In genomic region chr20:35225319-35226125, GRCh38 we compare ENCODE assay signal across 12 cellular contexts. TPM values are rescaled to one million over a fixed set of nuclear protein-coding genes. Genes with fewer than 3 reads are reported as not detected.
DNase-seq lines count a peak whose midpoint lies in the region; ATAC-seq, FAIRE-seq and TF ChIP-seq lines count a peak whose summit lies in the region.
"Had no signal": no experiment of that assay in that cellular context is flagged by ENCODE, and none has a peak within 500 bp of the region (broad histone marks: within the 10 kb centered on the region; RNA-seq: fewer than 3 reads in every experiment).

No MANE protein-coding gene starts in this region.

- H3K27ac ChIP-seq in RWPE2 (ENCODE audit: poor library complexity, severe bottlenecking), result no peak overlapping the region
- H3K27ac ChIP-seq in endothelial cell of umbilical vein (ENCODE audit: insufficient read depth, low read depth, low read length), result no peak overlapping the region
- H3K27ac ChIP-seq in osteoblast (ENCODE audit: low read depth, low read length), result no peak overlapping the region
- H3K27ac ChIP-seq: cardiac muscle cell, left lung had no signal

- H3K4me3 ChIP-seq in RWPE2 (ENCODE audit: severe bottlenecking), result no peak overlapping the region
- H3K4me3 ChIP-seq in endothelial cell of umbilical vein (replicated peaks in 1 of 3; ENCODE audit: insufficient read depth in 1 of 3, low read depth in 1 of 3, low read length in 3 of 3), result peak overlapping the region in 1 of 3 experiments; percentile 13
- no peak overlapping the region for H3K4me3 ChIP-seq in osteoblast (ENCODE audit: insufficient read depth, low read length)
- H3K4me3 ChIP-seq: left lung had no signal

- intact Hi-C loops in endothelial cell of umbilical vein (cut with micrococcal nuclease), result loop anchor here (2.0 kb wide), 1 partner anchor 43 kb away; no protein-coding TSS in a partner anchor

- peak; percentile 75 for TF ChIP-seq POLR2A in endothelial cell of umbilical vein (IDR thresholded peaks at IDR 0.05; ENCODE audit: low read depth, low read length)

- H3K79me2 ChIP-seq in endothelial cell of umbilical vein (ENCODE audit: control insufficient read depth, insufficient read depth, low read length), result no peaks in the 10 kb centered on the region
- no peaks in the 10 kb centered on the region for H3K79me2 ChIP-seq in osteoblast (ENCODE audit: insufficient read depth, low read length)

- peak overlapping the region; percentile 75 for H3K4me2 ChIP-seq in endothelial cell of umbilical vein (ENCODE audit: insufficient read depth, low read length)
- H3K4me2 ChIP-seq in osteoblast (ENCODE audit: insufficient read depth, low read length), result no peak overlapping the region

- dilution Hi-C loops in endothelial cell of umbilical vein (cut with MboI; ENCODE audit: extremely low pct_ligation_motif_present, low sequenced_read_pairs), result no loop called here

- no peak for DNase-seq in T-helper 2 cell treated with Interferon-gamma antibody and Interleukin-4, amounts not matched to agents 5 μg/mL and 100 μg/mL, for 36 hours (ENCODE audit: low spot score)
- DNase-seq in T-helper 2 cell, result no peak
- no peak for DNase-seq in RWPE2 (ENCODE audit: low spot score)
- peak; percentile 92 for DNase-seq in endothelial cell of umbilical vein (ENCODE audit: low read depth, low spot score)
- peak; percentile 41 for DNase-seq in osteoblast (ENCODE audit: insufficient read length, low spot score, missing footprints)
- DNase-seq in DMS 273 treated with DMSO at 0.1 percent for 48 hours (lab: John Stamatoyannopoulos, UW), result no peak
- no peak for DNase-seq in hypothalamus (lab: John Stamatoyannopoulos, UW)
- DNase-seq: GDM1, left lung, NCI-H446 treated with DMSO at 0.1 percent for 48 hours had no signal

- peaks cover 4% of the 10 kb centered on the region for H3K4me1 Mint-ChIP-seq in T-helper 2 cell treated with Interferon-gamma antibody and Interleukin-4, amounts not matched to agents 5 μg/mL and 100 μg/mL, for 36 hours (ENCODE audit: low read depth)

- POLR2A ChIA-PET in endothelial cell of umbilical vein (lab: Charles Lee), result interaction anchor here (0.7 kb wide), 1 partner anchor 48 kb away, joined by 3 read pairs; no protein-coding TSS in a partner anchor

- CTCF ChIA-PET in endothelial cell of umbilical vein (lab: Charles Lee), result interaction anchor here (0.5 to 3.3 kb wide), 6 partner anchors 18 to 214 kb away, joined by 3 to 12 read pairs (median 5); partner anchors contain the start of gene EDEM2

- no peaks in the 10 kb centered on the region for H3K9me3 Mint-ChIP-seq in T-helper 2 cell treated with Interferon-gamma antibody and Interleukin-4, amounts not matched to agents 5 μg/mL and 100 μg/mL, for 36 hours

- peak; percentile 82 for FAIRE-seq in endothelial cell of umbilical vein (lab: Jason Lieb, UNC)

- peak; percentile 33; the same call in 2 of the 3 replicates for ATAC-seq in RWPE2 (ENCODE audit: low read depth)
- ATAC-seq in HG03139 (IDR thresholded peaks at IDR 0.05; ENCODE audit: unreplicated experiment), result no peak
- ATAC-seq: left lung had no signal

- TF ChIP-seq CTCF in RWPE2 (IDR thresholded peaks at IDR 0.05; ENCODE audit: poor library complexity, severe bottlenecking) (no peak), endothelial cell of umbilical vein (IDR thresholded peaks at IDR 0.05; ENCODE audit: extremely low read depth in 1 of 2, insufficient read depth in 1 of 2, low read depth in 1 of 2, low read length in 2 of 2) (no peak), osteoblast (IDR thresholded peaks at IDR 0.05; ENCODE audit: extremely low read depth, low read depth, low read length) (no peak)

- no peak overlapping the region for H3K27ac Mint-ChIP-seq in T-helper 2 cell treated with Interferon-gamma antibody and Interleukin-4, amounts not matched to agents 5 μg/mL and 100 μg/mL, for 36 hours

- no peaks in the 10 kb centered on the region for H3K9me3 ChIP-seq in RWPE2 (ENCODE audit: severe bottlenecking)
- no peaks in the 10 kb centered on the region for H3K9me3 ChIP-seq in endothelial cell of umbilical vein (replicated peaks; ENCODE audit: control insufficient read depth, insufficient read depth, low read length)
- H3K9me3 ChIP-seq in osteoblast (ENCODE audit: low read depth, low read length), result no peaks in the 10 kb centered on the region
- H3K9me3 ChIP-seq: left lung had no signal

- no peaks in the 10 kb centered on the region for H3K9me1 ChIP-seq in endothelial cell of umbilical vein (replicated peaks; ENCODE audit: control insufficient read depth, extremely low read depth, insufficient read depth, low read length)

- H4K20me1 ChIP-seq in endothelial cell of umbilical vein (replicated peaks; ENCODE audit: control insufficient read depth, extremely low read depth, insufficient read depth, low read length) (no peaks in the 10 kb centered on the region), osteoblast (ENCODE audit: insufficient read depth, low read length) (peaks cover 13% of the 10 kb centered on the region)

- H3K4me1 ChIP-seq in RWPE2 (ENCODE audit: insufficient read depth, poor library complexity, severe bottlenecking) (no peaks in the 10 kb centered on the region), endothelial cell of umbilical vein (ENCODE audit: control insufficient read depth, extremely low read depth, insufficient read depth, low read length) (peaks cover 19% of the 10 kb centered on the region), osteoblast (ENCODE audit: insufficient read depth, low read length) (peaks cover 2% of the 10 kb centered on the region)

- H3K36me3 ChIP-seq in RWPE2 (ENCODE audit: low read depth) (no peaks in the 10 kb centered on the region), endothelial cell of umbilical vein (ENCODE audit: control insufficient read depth in 2 of 2, extremely low read depth in 1 of 2, insufficient read depth in 2 of 2, low read length in 2 of 2) (no peaks in the 10 kb centered on the region), osteoblast (ENCODE audit: insufficient read depth, low read length) (no peaks in the 10 kb centered on the region)
- H3K36me3 ChIP-seq: cardiac muscle cell, left lung had no signal

- peaks cover 48% of the 10 kb centered on the region for H3K27me3 Mint-ChIP-seq in T-helper 2 cell treated with Interferon-gamma antibody and Interleukin-4, amounts not matched to agents 5 μg/mL and 100 μg/mL, for 36 hours (ENCODE audit: low read depth)

- H2AFZ ChIP-seq in endothelial cell of umbilical vein (ENCODE audit: low read depth, low read length), result peak overlapping the region; percentile 27
- no peak overlapping the region for H2AFZ ChIP-seq in osteoblast (ENCODE audit: low read length)

- BruUV-seq in endothelial cell of umbilical vein (replicated peaks; lab: Mats Ljungman, UMichigan), result no TSS peak

- H3K27me3 ChIP-seq in RWPE2 (ENCODE audit: insufficient read depth, poor library complexity, severe bottlenecking) (peaks cover 31% of the 10 kb centered on the region), endothelial cell of umbilical vein (ENCODE audit: control insufficient read depth in 2 of 2, insufficient read depth in 2 of 2, low read length in 2 of 2) (peaks cover 8 to 11% of the 10 kb centered on the region in 2 experiments), osteoblast (ENCODE audit: insufficient read depth, low read length) (peaks cover 20% of the 10 kb centered on the region)

- H3K4me3 Mint-ChIP-seq in T-helper 2 cell treated with Interferon-gamma antibody and Interleukin-4, amounts not matched to agents 5 μg/mL and 100 μg/mL, for 36 hours, result peak overlapping the region; percentile 54

- no peak overlapping the region for H3K9ac ChIP-seq in endothelial cell of umbilical vein (replicated peaks; ENCODE audit: extremely low read depth, insufficient read depth, low read length)

- peaks cover 4% of the 10 kb centered on the region for H3K36me3 Mint-ChIP-seq in T-helper 2 cell treated with Interferon-gamma antibody and Interleukin-4, amounts not matched to agents 5 μg/mL and 100 μg/mL, for 36 hours (ENCODE audit: low read depth)

RNA-seq across cellular contexts. Expression of gene MMP24, which starts 1.0 kb away (rescaled TPM):
- total RNA-seq in endothelial cell of umbilical vein (0.27 and 0.32 TPM in 2 replicates), osteoblast (0.88 and 1.1 TPM in 2 replicates)
- polyA plus RNA-seq in endothelial cell of umbilical vein, result 0.48 and 0.54 TPM in 2 replicates
- 0.44 and 0.48 TPM in 2 replicates for polyA plus RNA-seq in endothelial cell of umbilical vein (2011; cell fraction: cytosol; rRNA removed)
- 0.27 and 0.28 TPM in 2 replicates for polyA plus RNA-seq in endothelial cell of umbilical vein (2011; cell fraction: nucleus; rRNA removed)
- 1.5 and 2.5 TPM in 2 replicates for polyA plus RNA-seq in endothelial cell of umbilical vein (2012)
- 0.19 and 0.28 TPM in 2 replicates for polyA minus RNA-seq in endothelial cell of umbilical vein
- polyA minus RNA-seq in endothelial cell of umbilical vein (2011; cell fraction: cytosol; rRNA and poly(A)+ RNA removed), result 0.20 TPM
- polyA minus RNA-seq in endothelial cell of umbilical vein (2011; cell fraction: nucleus; rRNA and poly(A)+ RNA removed), result 0.10 and 0.24 TPM in 2 replicates

RNA-seq across cellular contexts. Expression of gene MMP24OS, which starts 52.4 kb away (rescaled TPM):
- total RNA-seq in endothelial cell of umbilical vein, result 52.8 and 55.6 TPM in 2 replicates
- polyA plus RNA-seq in endothelial cell of umbilical vein, result 35.1 and 43.2 TPM in 2 replicates
- polyA plus RNA-seq in endothelial cell of umbilical vein (2011; cell fraction: cytosol; rRNA removed), result 25.2 and 33.9 TPM in 2 replicates
- polyA plus RNA-seq in endothelial cell of umbilical vein (2011; cell fraction: nucleus; rRNA removed), result 18.0 and 21.5 TPM in 2 replicates
- polyA plus RNA-seq in endothelial cell of umbilical vein (2012), result 31.8 and 52.0 TPM in 2 replicates
- 15.2 and 20.2 TPM in 2 replicates for polyA minus RNA-seq in endothelial cell of umbilical vein
- 19.6 TPM for polyA minus RNA-seq in endothelial cell of umbilical vein (2011; cell fraction: cytosol; rRNA and poly(A)+ RNA removed)
- 15.6 and 16.3 TPM in 2 replicates for polyA minus RNA-seq in endothelial cell of umbilical vein (2011; cell fraction: nucleus; rRNA and poly(A)+ RNA removed)
- total RNA-seq in osteoblast, result 22.1 and 30.9 TPM in 2 replicates

RNA-seq across cellular contexts. Expression of gene PROCR, which starts 53.6 kb away (rescaled TPM):
- total RNA-seq in endothelial cell of umbilical vein (228 and 251 TPM in 2 replicates), osteoblast (35.9 and 38.0 TPM in 2 replicates)
- polyA plus RNA-seq in endothelial cell of umbilical vein, result 376 and 414 TPM in 2 replicates
- 280 and 408 TPM in 2 replicates for polyA plus RNA-seq in endothelial cell of umbilical vein (2011; cell fraction: cytosol; rRNA removed)
- polyA plus RNA-seq in endothelial cell of umbilical vein (2011; cell fraction: nucleus; rRNA removed), result 149 and 172 TPM in 2 replicates
- polyA plus RNA-seq in endothelial cell of umbilical vein (2012), result 386 and 422 TPM in 2 replicates
- polyA minus RNA-seq in endothelial cell of umbilical vein, result 229 and 241 TPM in 2 replicates
- 18.9 TPM for polyA minus RNA-seq in endothelial cell of umbilical vein (2011; cell fraction: cytosol; rRNA and poly(A)+ RNA removed)
- polyA minus RNA-seq in endothelial cell of umbilical vein (2011; cell fraction: nucleus; rRNA and poly(A)+ RNA removed), result 92.7 and 104 TPM in 2 replicates

RNA-seq across cellular contexts. Expression of gene EIF6, which starts 59.0 kb away (rescaled TPM):
- total RNA-seq in endothelial cell of umbilical vein (124 and 153 TPM in 2 replicates), osteoblast (109 and 121 TPM in 2 replicates)
- 286 and 383 TPM in 2 replicates for polyA plus RNA-seq in endothelial cell of umbilical vein
- polyA plus RNA-seq in endothelial cell of umbilical vein (2011; cell fraction: cytosol; rRNA removed), result 212 and 219 TPM in 2 replicates
- polyA plus RNA-seq in endothelial cell of umbilical vein (2011; cell fraction: nucleus; rRNA removed), result 121 and 152 TPM in 2 replicates
- polyA plus RNA-seq in endothelial cell of umbilical vein (2012), result 128 and 134 TPM in 2 replicates
- 117 and 150 TPM in 2 replicates for polyA minus RNA-seq in endothelial cell of umbilical vein
- 111 TPM for polyA minus RNA-seq in endothelial cell of umbilical vein (2011; cell fraction: cytosol; rRNA and poly(A)+ RNA removed)
- 22.6 and 26.3 TPM in 2 replicates for polyA minus RNA-seq in endothelial cell of umbilical vein (2011; cell fraction: nucleus; rRNA and poly(A)+ RNA removed)

Comparison
In these comparisons a context has a peak if more than half of its experiments do, and no peak if none do; other contexts are left out.
1. DNase-seq: peak in endothelial cell of umbilical vein (single experiment) and osteoblast (single experiment); none in T-helper 2 cell treated with Interferon-gamma antibody and Interleukin-4, amounts not matched to agents 5 μg/mL and 100 μg/mL, for 36 hours (single experiment), T-helper 2 cell (0 of 5), RWPE2 (single experiment), DMS 273 treated with DMSO at 0.1 percent for 48 hours (single experiment) and hypothalamus (0 of 51).